1 cellular context compared by ENCODE assay signal in genomic region chr4:82458729-82459128, GRCh38.
A peak's percentile ranks its signal among the peaks of the same experiment; 100 is the strongest.
TF ChIP-seq lines count a peak whose summit lies in the region.

No MANE protein-coding gene starts in this region.

TF ChIP-seq in GM12878, 131 proteins besides CTCF, POLR2A, EP300 and RAD21:
- TF ChIP-seq IRF4 (IDR thresholded peaks at IDR 0.05; ENCODE audit: low read depth, low read length): 0 out of 2 replicates have a peak, but pooled peaks have one; percentile 45
- TF ChIP-seq RAD51 (IDR thresholded peaks at IDR 0.05): no peak
- peak; percentile 47; the same call in 1 of the 2 replicates for TF ChIP-seq ATF2 (IDR thresholded peaks at IDR 0.05; ENCODE audit: low read length)
- peak; percentile 49; the same call in 1 of the 2 replicates for TF ChIP-seq PKNOX1 (IDR thresholded peaks at IDR 0.05)
- no peak for TF ChIP-seq ZZZ3 (IDR thresholded peaks at IDR 0.05; ENCODE audit: control insufficient read depth, insufficient read length, low read depth)
- TF ChIP-seq SKIL (IDR thresholded peaks at IDR 0.05; ENCODE audit: low read depth, poor library complexity, severe bottlenecking): no peak
- TF ChIP-seq GATAD2B (conservative IDR thresholded peaks at IDR 0.05; ENCODE audit: low read depth): peak; percentile 97
- peak; percentile 81 for TF ChIP-seq BCL3 (IDR thresholded peaks at IDR 0.05; ENCODE audit: borderline replicate concordance, insufficient read depth, low read depth, low read length, poor library complexity, severe bottlenecking)
- TF ChIP-seq ZBED1 (IDR thresholded peaks at IDR 0.05; ENCODE audit: borderline replicate concordance): no peak
- TF ChIP-seq ZSCAN29 (IDR thresholded peaks at IDR 0.05): no peak
- TF ChIP-seq IKZF2 (IDR thresholded peaks at IDR 0.05): 0 out of 4 replicates have a peak, but pooled peaks of 1 of the 2 experiments have one; percentile 10
- TF ChIP-seq ZBTB33 (IDR thresholded peaks at IDR 0.05): no peak
- TF ChIP-seq TCF12 (IDR thresholded peaks at IDR 0.05; ENCODE audit: low read depth, low read length): peak; percentile 57; the same call in 1 of the 2 replicates
- no peak for TF ChIP-seq CBX3 (IDR thresholded peaks at IDR 0.05; ENCODE audit: borderline replicate concordance, low read depth)
- no peak; the same call in 1 of the 2 replicates for TF ChIP-seq RB1 (IDR thresholded peaks at IDR 0.05; ENCODE audit: borderline replicate concordance)
- 0 out of 2 replicates have a peak, but pooled peaks have one; percentile 3 for TF ChIP-seq MLLT1 (IDR thresholded peaks at IDR 0.05)
- TF ChIP-seq LARP7 (IDR thresholded peaks at IDR 0.05): no peak
- no peak for TF ChIP-seq MXI1 (IDR thresholded peaks at IDR 0.05; ENCODE audit: low read depth, low read length)
- TF ChIP-seq ATF7 (IDR thresholded peaks at IDR 0.05; ENCODE audit: low read depth): peak; percentile 47
- peak; percentile 99 for TF ChIP-seq MEF2B (IDR thresholded peaks at IDR 0.05; ENCODE audit: partially characterized antibody, poor library complexity, severe bottlenecking)
- peak; percentile 89; the same call in 1 of the 2 replicates for TF ChIP-seq YBX1 (IDR thresholded peaks at IDR 0.05)
- TF ChIP-seq SMAD1 (IDR thresholded peaks at IDR 0.05; ENCODE audit: low read depth, partially characterized antibody): peak; percentile 17
- TF ChIP-seq EZH2 (IDR thresholded peaks at IDR 0.05; ENCODE audit: borderline replicate concordance, control insufficient read depth, low read depth, low read length): no peak
- TF ChIP-seq ETV6 (conservative IDR thresholded peaks at IDR 0.05 in 1 of 2, IDR thresholded peaks at IDR 0.05 in 1 of 2; ENCODE audit: borderline replicate concordance in 1 of 2, low read depth in 1 of 2): no peak
- peak; percentile 90 for TF ChIP-seq CUX1 (IDR thresholded peaks at IDR 0.05; ENCODE audit: insufficient replicate concordance, low read depth, low read length)
- TF ChIP-seq JUNB (IDR thresholded peaks at IDR 0.05): no peak
TF ChIP-seq in GM12878: peak in this region for 13.
